In the genomic region with DNA sequence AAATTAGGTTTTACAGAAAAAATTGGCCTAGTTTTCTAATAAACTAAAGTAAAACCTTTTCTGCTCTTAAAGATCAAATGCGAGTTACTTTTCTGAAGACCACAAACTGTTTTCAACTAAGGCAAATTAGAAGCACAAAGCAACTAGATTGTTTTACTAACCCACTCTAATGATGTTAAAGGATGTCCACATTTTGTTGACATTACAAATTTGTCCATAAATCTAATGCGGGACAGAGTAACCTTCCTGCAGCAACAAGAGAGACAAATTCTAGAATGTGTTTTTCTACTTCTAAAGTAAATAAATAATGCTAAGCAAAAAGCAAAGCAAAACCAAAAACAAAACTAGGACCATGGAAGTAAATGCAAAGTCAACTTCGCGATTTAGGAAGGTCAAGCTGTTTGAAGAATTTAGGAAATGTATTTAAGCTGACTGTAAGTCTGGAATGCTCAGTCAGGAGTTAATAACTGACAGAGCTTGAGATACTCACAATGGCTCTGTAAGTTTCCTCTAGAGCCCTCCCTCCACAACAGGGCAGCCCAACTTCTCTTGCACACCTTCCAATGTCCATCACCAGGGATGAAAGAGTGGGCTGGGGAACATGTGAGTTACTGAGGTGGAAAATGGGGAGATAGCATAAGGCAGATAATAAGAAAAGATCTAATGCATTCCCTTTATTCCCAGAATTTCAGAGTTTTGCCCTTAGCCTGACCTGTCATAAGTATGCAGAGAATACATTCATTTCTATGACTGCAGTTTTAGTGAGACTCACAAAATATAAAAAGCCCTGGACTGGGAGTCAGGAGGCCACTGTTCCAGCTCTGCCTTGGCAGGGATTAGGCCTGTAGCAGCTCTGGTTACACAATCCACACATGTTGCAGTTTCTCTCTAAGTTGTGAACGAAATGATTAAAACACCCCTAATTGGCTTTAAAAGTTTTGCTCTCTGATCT, we compare ENCODE assay signal across 1 cellular context.
TF ChIP-seq lines count a peak whose summit lies in the region.

No MANE protein-coding gene starts in this region.

TF ChIP-seq in HepG2, 621 proteins besides CTCF, POLR2A, EP300 and RAD21 (continued from another document and continues in another):
- TF ChIP-seq, protein P1, sequence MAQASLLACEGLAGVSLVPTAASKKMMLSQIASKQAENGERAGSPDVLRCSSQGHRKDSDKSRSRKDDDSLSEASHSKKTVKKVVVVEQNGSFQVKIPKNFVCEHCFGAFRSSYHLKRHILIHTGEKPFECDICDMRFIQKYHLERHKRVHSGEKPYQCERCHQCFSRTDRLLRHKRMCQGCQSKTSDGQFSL (CRISPR knock-in tag; IDR thresholded peaks at IDR 0.05): no peak
- no peak for TF ChIP-seq ZNF235 (CRISPR knock-in tag; IDR thresholded peaks at IDR 0.05; ENCODE audit: borderline replicate concordance)
- TF ChIP-seq CEBPB (IDR thresholded peaks at IDR 0.05; ENCODE audit: borderline replicate concordance, low read depth, low read length): peak; percentile 42; the same call in 1 of the 2 replicates
- TF ChIP-seq, protein P2, sequence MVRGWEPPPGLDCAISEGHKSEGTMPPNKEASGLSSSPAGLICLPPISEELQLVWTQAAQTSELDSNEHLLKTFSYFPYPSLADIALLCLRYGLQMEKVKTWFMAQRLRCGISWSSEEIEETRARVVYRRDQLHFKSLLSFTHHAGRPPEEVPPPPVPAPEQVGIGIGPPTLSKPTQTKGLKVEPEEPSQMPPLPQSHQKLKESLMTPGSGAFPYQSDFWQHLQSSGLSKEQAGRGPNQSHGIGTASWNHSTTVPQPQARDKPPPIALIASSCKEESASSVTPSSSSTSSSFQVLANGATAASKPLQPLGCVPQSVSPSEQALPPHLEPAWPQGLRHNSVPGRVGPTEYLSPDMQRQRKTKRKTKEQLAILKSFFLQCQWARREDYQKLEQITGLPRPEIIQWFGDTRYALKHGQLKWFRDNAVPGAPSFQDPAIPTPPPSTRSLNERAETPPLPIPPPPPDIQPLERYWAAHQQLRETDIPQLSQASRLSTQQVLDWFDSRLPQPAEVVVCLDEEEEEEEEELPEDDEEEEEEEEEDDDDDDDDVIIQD (CRISPR knock-in tag; IDR thresholded peaks at IDR 0.05; ENCODE audit: low read depth): 0 out of 2 replicates have a peak, but pooled peaks have one; percentile 44
- TF ChIP-seq RFX1 (IDR thresholded peaks at IDR 0.05): no peak
- TF ChIP-seq ZKSCAN1 (IDR thresholded peaks at IDR 0.05; ENCODE audit: low read length): no peak
- TF ChIP-seq ZNF367 (CRISPR knock-in tag; IDR thresholded peaks at IDR 0.05; ENCODE audit: borderline replicate concordance): no peak
- 0 out of 2 replicates have a peak, but pooled peaks have one; percentile 26 for TF ChIP-seq ZNF629 (CRISPR knock-in tag; conservative IDR thresholded peaks at IDR 0.05)
- no peak for TF ChIP-seq CHCHD3 (CRISPR knock-in tag; IDR thresholded peaks at IDR 0.05)
- no peak for TF ChIP-seq ZNF318 (CRISPR knock-in tag; IDR thresholded peaks at IDR 0.05)
- no peak for TF ChIP-seq ZNF567 (CRISPR knock-in tag; IDR thresholded peaks at IDR 0.05; ENCODE audit: borderline replicate concordance)
- peak; percentile 53; the same call in 1 of the 2 replicates for TF ChIP-seq POGZ (CRISPR knock-in tag; IDR thresholded peaks at IDR 0.05)
- no peak for TF ChIP-seq RFXAP (CRISPR knock-in tag; IDR thresholded peaks at IDR 0.05; ENCODE audit: borderline replicate concordance)
- TF ChIP-seq HIVEP1 (CRISPR knock-in tag; IDR thresholded peaks at IDR 0.05): no peak
- TF ChIP-seq, protein P3, sequence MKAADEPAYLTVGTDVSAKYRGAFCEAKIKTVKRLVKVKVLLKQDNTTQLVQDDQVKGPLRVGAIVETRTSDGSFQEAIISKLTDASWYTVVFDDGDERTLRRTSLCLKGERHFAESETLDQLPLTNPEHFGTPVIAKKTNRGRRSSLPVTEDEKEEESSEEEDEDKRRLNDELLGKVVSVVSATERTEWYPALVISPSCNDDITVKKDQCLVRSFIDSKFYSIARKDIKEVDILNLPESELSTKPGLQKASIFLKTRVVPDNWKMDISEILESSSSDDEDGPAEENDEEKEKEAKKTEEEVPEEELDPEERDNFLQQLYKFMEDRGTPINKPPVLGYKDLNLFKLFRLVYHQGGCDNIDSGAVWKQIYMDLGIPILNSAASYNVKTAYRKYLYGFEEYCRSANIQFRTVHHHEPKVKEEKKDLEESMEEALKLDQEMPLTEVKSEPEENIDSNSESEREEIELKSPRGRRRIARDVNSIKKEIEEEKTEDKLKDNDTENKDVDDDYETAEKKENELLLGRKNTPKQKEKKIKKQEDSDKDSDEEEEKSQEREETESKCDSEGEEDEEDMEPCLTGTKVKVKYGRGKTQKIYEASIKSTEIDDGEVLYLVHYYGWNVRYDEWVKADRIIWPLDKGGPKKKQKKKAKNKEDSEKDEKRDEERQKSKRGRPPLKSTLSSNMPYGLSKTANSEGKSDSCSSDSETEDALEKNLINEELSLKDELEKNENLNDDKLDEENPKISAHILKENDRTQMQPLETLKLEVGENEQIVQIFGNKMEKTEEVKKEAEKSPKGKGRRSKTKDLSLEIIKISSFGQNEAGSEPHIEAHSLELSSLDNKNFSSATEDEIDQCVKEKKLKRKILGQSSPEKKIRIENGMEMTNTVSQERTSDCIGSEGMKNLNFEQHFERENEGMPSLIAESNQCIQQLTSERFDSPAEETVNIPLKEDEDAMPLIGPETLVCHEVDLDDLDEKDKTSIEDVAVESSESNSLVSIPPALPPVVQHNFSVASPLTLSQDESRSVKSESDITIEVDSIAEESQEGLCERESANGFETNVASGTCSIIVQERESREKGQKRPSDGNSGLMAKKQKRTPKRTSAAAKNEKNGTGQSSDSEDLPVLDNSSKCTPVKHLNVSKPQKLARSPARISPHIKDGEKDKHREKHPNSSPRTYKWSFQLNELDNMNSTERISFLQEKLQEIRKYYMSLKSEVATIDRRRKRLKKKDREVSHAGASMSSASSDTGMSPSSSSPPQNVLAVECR (CRISPR knock-in tag; IDR thresholded peaks at IDR 0.05; ENCODE audit: borderline replicate concordance): no peak
- TF ChIP-seq SMAD9 (CRISPR knock-in tag; IDR thresholded peaks at IDR 0.05): no peak
- no peak for TF ChIP-seq MXI1 (IDR thresholded peaks at IDR 0.05; ENCODE audit: borderline replicate concordance, low read depth, low read length)
- TF ChIP-seq SATB2 (CRISPR knock-in tag; IDR thresholded peaks at IDR 0.05): no peak
- no peak for TF ChIP-seq HOXA7 (CRISPR knock-in tag; IDR thresholded peaks at IDR 0.05)
- no peak for TF ChIP-seq BRD4 (CRISPR knock-in tag; IDR thresholded peaks at IDR 0.05)
- TF ChIP-seq, protein P4, sequence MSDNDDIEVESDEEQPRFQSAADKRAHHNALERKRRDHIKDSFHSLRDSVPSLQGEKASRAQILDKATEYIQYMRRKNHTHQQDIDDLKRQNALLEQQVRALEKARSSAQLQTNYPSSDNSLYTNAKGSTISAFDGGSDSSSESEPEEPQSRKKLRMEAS (IDR thresholded peaks at IDR 0.05): peak; percentile 50; the same call in 1 of the 2 replicates
- TF ChIP-seq MBD4 (IDR thresholded peaks at IDR 0.05; ENCODE audit: borderline replicate concordance, low read length): no peak; the same call in 1 of the 2 replicates
- TF ChIP-seq, protein P5, sequence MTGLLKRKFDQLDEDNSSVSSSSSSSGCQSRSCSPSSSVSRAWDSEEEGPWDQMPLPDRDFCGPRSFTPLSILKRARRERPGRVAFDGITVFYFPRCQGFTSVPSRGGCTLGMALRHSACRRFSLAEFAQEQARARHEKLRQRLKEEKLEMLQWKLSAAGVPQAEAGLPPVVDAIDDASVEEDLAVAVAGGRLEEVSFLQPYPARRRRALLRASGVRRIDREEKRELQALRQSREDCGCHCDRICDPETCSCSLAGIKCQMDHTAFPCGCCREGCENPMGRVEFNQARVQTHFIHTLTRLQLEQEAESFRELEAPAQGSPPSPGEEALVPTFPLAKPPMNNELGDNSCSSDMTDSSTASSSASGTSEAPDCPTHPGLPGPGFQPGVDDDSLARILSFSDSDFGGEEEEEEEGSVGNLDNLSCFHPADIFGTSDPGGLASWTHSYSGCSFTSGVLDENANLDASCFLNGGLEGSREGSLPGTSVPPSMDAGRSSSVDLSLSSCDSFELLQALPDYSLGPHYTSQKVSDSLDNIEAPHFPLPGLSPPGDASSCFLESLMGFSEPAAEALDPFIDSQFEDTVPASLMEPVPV (CRISPR knock-in tag; IDR thresholded peaks at IDR 0.05): no peak
- TF ChIP-seq MYC (CRISPR knock-in tag; IDR thresholded peaks at IDR 0.05; ENCODE audit: borderline replicate concordance): no peak
- TF ChIP-seq ZNF557 (CRISPR knock-in tag; IDR thresholded peaks at IDR 0.05): no peak
- TF ChIP-seq KDM2A (CRISPR knock-in tag; IDR thresholded peaks at IDR 0.05; ENCODE audit: borderline replicate concordance, low read depth): no peak
- no peak for TF ChIP-seq ZNF260 (CRISPR knock-in tag; IDR thresholded peaks at IDR 0.05; ENCODE audit: borderline replicate concordance, low read depth)
- no peak for TF ChIP-seq ZBTB38 (CRISPR knock-in tag; IDR thresholded peaks at IDR 0.05)
- no peak for TF ChIP-seq MBNL3 (CRISPR knock-in tag; conservative IDR thresholded peaks at IDR 0.05)
- TF ChIP-seq, protein P6, sequence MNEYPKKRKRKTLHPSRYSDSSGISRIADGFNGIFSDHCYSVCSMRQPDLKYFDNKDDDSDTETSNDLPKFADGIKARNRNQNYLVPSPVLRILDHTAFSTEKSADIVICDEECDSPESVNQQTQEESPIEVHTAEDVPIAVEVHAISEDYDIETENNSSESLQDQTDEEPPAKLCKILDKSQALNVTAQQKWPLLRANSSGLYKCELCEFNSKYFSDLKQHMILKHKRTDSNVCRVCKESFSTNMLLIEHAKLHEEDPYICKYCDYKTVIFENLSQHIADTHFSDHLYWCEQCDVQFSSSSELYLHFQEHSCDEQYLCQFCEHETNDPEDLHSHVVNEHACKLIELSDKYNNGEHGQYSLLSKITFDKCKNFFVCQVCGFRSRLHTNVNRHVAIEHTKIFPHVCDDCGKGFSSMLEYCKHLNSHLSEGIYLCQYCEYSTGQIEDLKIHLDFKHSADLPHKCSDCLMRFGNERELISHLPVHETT (CRISPR knock-in tag; conservative IDR thresholded peaks at IDR 0.05): no peak
- TF ChIP-seq TFE3 (CRISPR knock-in tag; IDR thresholded peaks at IDR 0.05): 0 out of 2 replicates have a peak, but pooled peaks have one; percentile 15
- TF ChIP-seq KDM5A (IDR thresholded peaks at IDR 0.05; ENCODE audit: borderline replicate concordance, low read length): no peak
- no peak for TF ChIP-seq NFKB2 (CRISPR knock-in tag; IDR thresholded peaks at IDR 0.05; ENCODE audit: borderline replicate concordance)
- no peak for TF ChIP-seq CBX5 (CRISPR knock-in tag; IDR thresholded peaks at IDR 0.05; ENCODE audit: borderline replicate concordance)
- peak; percentile 59; the same call in 1 of the 2 replicates for TF ChIP-seq ZNF614 (CRISPR knock-in tag; IDR thresholded peaks at IDR 0.05; ENCODE audit: borderline replicate concordance)
- TF ChIP-seq PHF21A (CRISPR knock-in tag; IDR thresholded peaks at IDR 0.05): no peak
- no peak for TF ChIP-seq ETV5 (CRISPR knock-in tag; IDR thresholded peaks at IDR 0.05; ENCODE audit: borderline replicate concordance)
